24 cellular contexts compared by ENCODE assay signal in the genomic region with DNA sequence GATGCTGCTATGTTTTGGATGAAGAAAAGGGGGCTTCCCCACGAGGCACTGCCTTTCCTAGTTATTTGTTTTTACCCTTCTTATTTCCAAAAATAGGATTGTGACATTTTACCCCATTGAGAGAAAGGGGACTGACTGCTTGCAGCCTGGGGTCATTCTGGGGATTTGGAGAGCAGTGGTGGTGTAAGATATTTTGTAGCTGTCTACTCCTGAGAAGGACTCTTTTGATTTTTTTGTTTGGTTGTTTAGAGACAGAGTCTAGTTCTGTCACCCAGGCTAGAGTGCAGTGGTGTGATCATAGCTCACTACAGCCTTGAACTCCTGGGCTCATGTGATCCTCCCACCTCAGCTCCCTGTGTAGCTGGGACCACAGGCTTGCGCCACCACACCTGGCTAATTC.
"Had no signal": no experiment of that assay in that cellular context is flagged by ENCODE, and none has a peak within 500 bp of the region (broad histone marks: within the 10 kb centered on the region; RNA-seq: fewer than 3 reads in every experiment).

No MANE protein-coding gene starts in this region.

- H3K9me3 ChIP-seq: lower lobe of right lung, neutrophil, ovary, right atrium auricular region, tibial nerve, uterus had no signal

- FAIRE-seq: keratinocyte had no signal

- DNase-seq: hippocampal formation; kidney glomerular epithelial cell; left cardiac atrium; lower lobe of right lung; mesendoderm; naive B cell; natural killer cell; nephron progenitor cell; occipital lobe; stimulated activated CD4-positive, alpha-beta T cell treated with anti-CD3 and anti-CD28 coated beads, Interleukin-12 subunit alpha, Interleukin-12 subunit beta, amount 100 ng/mL, for 4 hours; stimulated activated CD4-positive, alpha-beta T cell treated with anti-CD3 and anti-CD28 coated beads, Interleukin-15, amount 100 ng/mL, for 24 hours; stimulated activated CD4-positive, alpha-beta T cell treated with anti-CD3 and anti-CD28 coated beads, Interleukin-2, amount 100 ng/mL, for 24 hours; stimulated activated CD4-positive, alpha-beta T cell treated with anti-CD3 and anti-CD28 coated beads, Interleukin-4, amount 100 ng/mL, for 1 hour; stimulated activated naive CD4-positive, alpha-beta T cell treated with Interleukin-2 at 50 U/mL for 16 hours; substantia nigra; uterus had no signal

- H3K4me2 ChIP-seq: neural progenitor cell had no signal

- H3K9ac ChIP-seq: neural progenitor cell had no signal

- H3K27ac ChIP-seq: lower lobe of right lung, neural progenitor cell, neutrophil, ovary, right atrium auricular region, skin epidermis, tibial nerve, uterus had no signal

- ATAC-seq: lower lobe of right lung, natural killer cell, sciatic nerve had no signal

- H3K4me1 ChIP-seq: lower lobe of right lung, neural progenitor cell, right atrium auricular region, tibial nerve, uterus had no signal

- H3K36me3 ChIP-seq: neural progenitor cell, ovary, uterus had no signal

- H3K4me3 ChIP-seq: lower lobe of right lung, neural progenitor cell, ovary, right atrium auricular region, skin epidermis, tibial nerve, uterus had no signal

- H2AFZ ChIP-seq: neural progenitor cell had no signal

- H3K27me3 ChIP-seq: neural progenitor cell, neutrophil, ovary, right atrium auricular region, tibial nerve, uterus had no signal
